In the genomic region with DNA sequence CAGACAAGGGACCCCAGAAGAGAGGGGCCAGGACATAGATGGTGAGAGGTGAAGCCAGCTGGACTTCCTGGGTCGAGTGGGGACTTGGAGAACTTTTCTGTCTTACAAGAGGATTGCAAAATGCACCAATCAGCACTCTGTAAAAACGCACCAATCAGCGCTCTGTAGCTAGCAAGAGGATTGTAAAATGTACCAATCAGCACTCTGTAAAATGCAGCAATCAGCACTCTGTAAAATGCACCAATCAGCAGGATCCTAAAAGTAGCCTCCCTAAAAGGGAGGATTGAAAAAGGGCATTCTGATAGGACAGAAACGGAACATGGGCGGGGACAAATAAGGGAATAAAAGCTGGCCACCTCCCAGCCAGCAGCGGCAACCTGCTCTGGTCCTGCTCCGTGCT, we compare ENCODE assay signal across 6 cellular contexts. TPM values are rescaled to one million over a fixed set of nuclear protein-coding genes. Genes with fewer than 3 reads are reported as not detected.
"Had no signal": no experiment of that assay in that cellular context is flagged by ENCODE, and none has a peak within 500 bp of the region (broad histone marks: within the 10 kb centered on the region; RNA-seq: fewer than 3 reads in every experiment).

No MANE protein-coding gene starts in this region.

RNA-seq across cellular contexts. Expression of gene BARX1, which starts 15.6 kb away (rescaled TPM):
- total RNA-seq: activated CD4-positive, alpha-beta T cell treated with anti-CD3 and anti-CD28 coated beads, Interleukin-2, amount 10 ng/mL, durations not matched to agents 7 days and 5 days; activated CD8-positive, alpha-beta memory T cell treated with anti-CD3 and anti-CD28 coated beads, Interleukin-2, amount 10 ng/mL, durations not matched to agents 7 days and 5 days; ascending aorta; cerebellum; T-helper 17 cell; T-helper 2 cell treated with Interferon-gamma antibody and Interleukin-4, amounts not matched to agents 100 ng/mL and 5 ng/mL, for 36 hours had no signal
